Comparison of ENCODE assay signal across 1 cellular context in genomic region chr10:61986357-61986756, GRCh38.
TF ChIP-seq lines count a peak whose summit lies in the region.

No MANE protein-coding gene starts in this region.

TF ChIP-seq in IMR-90, 13 proteins besides CTCF, POLR2A, EP300 and RAD21 (continued from another document):
- TF ChIP-seq RFX5 (IDR thresholded peaks at IDR 0.05; ENCODE audit: low read depth, low read length) (no peak), NFE2L2 (IDR thresholded peaks at IDR 0.05; ENCODE audit: low read depth, low read length) (no peak), MAFK (IDR thresholded peaks at IDR 0.05; ENCODE audit: low read depth, low read length) (no peak), CEBPB (IDR thresholded peaks at IDR 0.05; ENCODE audit: low read depth, low read length) (no peak), FOS (IDR thresholded peaks at IDR 0.05; ENCODE audit: low read depth, low read length) (no peak)
